ENCODE assay signal across 8 cellular contexts in genomic region chr21:44927587-44928461, GRCh38.
DNase-seq lines count a peak whose midpoint lies in the region; ATAC-seq lines count a peak whose summit lies in the region.

No MANE protein-coding gene starts in this region.

- no peaks in the 10 kb centered on the region for H3K9me3 Mint-ChIP-seq in T-helper 1 cell treated with Interleukin-12 subunit alpha and Interleukin-12 subunit beta and Interleukin-4 antibody, amounts not matched to agents 30 μg/mL and 1 μg/mL, for 36 hours
- H3K9me3 Mint-ChIP-seq in activated naive CD8-positive, alpha-beta T cell treated with anti-CD3 and anti-CD28 coated beads, Interleukin-2, amount 50 U/mL, for 24 hours, result no peaks in the 10 kb centered on the region

- H3K4me3 Mint-ChIP-seq in T-helper 1 cell treated with Interleukin-12 subunit alpha and Interleukin-12 subunit beta and Interleukin-4 antibody, amounts not matched to agents 30 μg/mL and 1 μg/mL, for 36 hours, result peak overlapping the region; percentile 91
- H3K4me3 Mint-ChIP-seq in activated naive CD8-positive, alpha-beta T cell treated with anti-CD3 and anti-CD28 coated beads, Interleukin-2, amount 50 U/mL, for 24 hours, result peak overlapping the region; percentile 100

- peak; percentile 41 for ATAC-seq in HG02610 (IDR thresholded peaks at IDR 0.05; ENCODE audit: unreplicated experiment)
- ATAC-seq in activated naive CD8-positive, alpha-beta T cell treated with anti-CD3 and anti-CD28 coated beads, Interleukin-2, amount 50 U/mL, for 24 hours, result peak; percentile 80
- no peak for ATAC-seq in HG03025 (IDR thresholded peaks at IDR 0.05; ENCODE audit: low FRiP score, unreplicated experiment)
- ATAC-seq in GM19455 (IDR thresholded peaks at IDR 0.05; ENCODE audit: unreplicated experiment), result no peak

- H3K27ac Mint-ChIP-seq in T-helper 1 cell treated with Interleukin-12 subunit alpha and Interleukin-12 subunit beta and Interleukin-4 antibody, amounts not matched to agents 30 μg/mL and 1 μg/mL, for 36 hours, result peak overlapping the region; percentile 97
- peak overlapping the region; percentile 97 for H3K27ac Mint-ChIP-seq in activated naive CD8-positive, alpha-beta T cell treated with anti-CD3 and anti-CD28 coated beads, Interleukin-2, amount 50 U/mL, for 24 hours

- peaks cover 15% of the 10 kb centered on the region for H3K36me3 Mint-ChIP-seq in T-helper 1 cell treated with Interleukin-12 subunit alpha and Interleukin-12 subunit beta and Interleukin-4 antibody, amounts not matched to agents 30 μg/mL and 1 μg/mL, for 36 hours (ENCODE audit: low read depth)
- peaks cover 4% of the 10 kb centered on the region for H3K36me3 Mint-ChIP-seq in activated naive CD8-positive, alpha-beta T cell treated with anti-CD3 and anti-CD28 coated beads, Interleukin-2, amount 50 U/mL, for 24 hours (ENCODE audit: low read depth)

- DNase-seq in AG20443 (ENCODE audit: low spot score) (peak; percentile 72), islet precursor cell (peak; percentile 93)
- peak; percentile 89 for DNase-seq in activated naive CD8-positive, alpha-beta T cell treated with anti-CD3 and anti-CD28 coated beads, Interleukin-2, amount 50 U/mL, for 24 hours
- DNase-seq in stimulated activated CD4-positive, alpha-beta T cell treated with anti-CD3 and anti-CD28 coated beads, TNF-alpha, amount 100 ng/mL, for 48 hours (ENCODE audit: low read depth in 3 of 3), result peak; percentile 72 to 91 (median 83)

- no peaks in the 10 kb centered on the region for H3K27me3 Mint-ChIP-seq in T-helper 1 cell treated with Interleukin-12 subunit alpha and Interleukin-12 subunit beta and Interleukin-4 antibody, amounts not matched to agents 30 μg/mL and 1 μg/mL, for 36 hours (ENCODE audit: low read depth)
- H3K27me3 Mint-ChIP-seq in activated naive CD8-positive, alpha-beta T cell treated with anti-CD3 and anti-CD28 coated beads, Interleukin-2, amount 50 U/mL, for 24 hours, result no peaks in the 10 kb centered on the region

- H3K4me1 Mint-ChIP-seq in T-helper 1 cell treated with Interleukin-12 subunit alpha and Interleukin-12 subunit beta and Interleukin-4 antibody, amounts not matched to agents 30 μg/mL and 1 μg/mL, for 36 hours (ENCODE audit: low read depth), result peaks cover 71% of the 10 kb centered on the region
- peaks cover 82% of the 10 kb centered on the region for H3K4me1 Mint-ChIP-seq in activated naive CD8-positive, alpha-beta T cell treated with anti-CD3 and anti-CD28 coated beads, Interleukin-2, amount 50 U/mL, for 24 hours

Comparison
In these comparisons a context has a peak if more than half of its experiments do, and no peak if none do; other contexts are left out.
1. ATAC-seq: peak in HG02610 (single experiment) and activated naive CD8-positive, alpha-beta T cell treated with anti-CD3 and anti-CD28 coated beads, Interleukin-2, amount 50 U/mL, for 24 hours (single experiment); none in HG03025 (single experiment) and GM19455 (single experiment).
2. Peak in every context shown above with its lines, with median percentiles within 50 percentile points of each other: DNase-seq.